In genomic region chr1:207828485-207829158, GRCh38 we compare ENCODE assay signal across 8 cellular contexts.
DNase-seq lines count a peak whose midpoint lies in the region; ATAC-seq and TF ChIP-seq lines count a peak whose summit lies in the region.

No MANE protein-coding gene starts in this region.

- no peak overlapping the region for H3K14ac ChIP-seq in neuronal stem cell (ENCODE audit: low read length)

- no peak overlapping the region for H3K23ac ChIP-seq in neuronal stem cell (ENCODE audit: low read depth, low read length, poor library complexity)

- H3K4me1 ChIP-seq in BE2C (no peaks in the 10 kb centered on the region), Peyer's patch (peaks cover 0 to 79% (median 40%) of the 10 kb centered on the region in 4 donors), neuronal stem cell (ENCODE audit: control insufficient read depth in 2 of 2, insufficient read depth in 1 of 2, low read depth in 1 of 2, low read length in 2 of 2) (peaks cover 4% of the 10 kb centered on the region in 2 donors), upper lobe of left lung (peaks cover 75 to 94% (median 86%) of the 10 kb centered on the region in 4 donors)

- no peak for TF ChIP-seq POLR2A in Peyer's patch (IDR thresholded peaks at IDR 0.05)
- no peak for TF ChIP-seq POLR2A in upper lobe of left lung (IDR thresholded peaks at IDR 0.05)

- TF ChIP-seq CTCF in BE2C (IDR thresholded peaks at IDR 0.05; ENCODE audit: low read depth, low read length) (peak; percentile 92), Peyer's patch (IDR thresholded peaks at IDR 0.05) (peak; percentile 59 to 98 (median 90)), foreskin fibroblast (IDR thresholded peaks at IDR 0.05; ENCODE audit: low read depth, low read length) (peak; percentile 88), upper lobe of left lung (IDR thresholded peaks at IDR 0.05) (peak; percentile 83 to 93 (median 89))

- no peak overlapping the region for H3K4me2 ChIP-seq in neuronal stem cell (ENCODE audit: insufficient read depth, low read length, poor library complexity, severe bottlenecking)

- WGBS in neuronal stem cell (ENCODE audit: extremely low coverage in 2 of 2, insufficient read length in 2 of 2, insufficient replicate concordance in 1 of 2), 2 donors, result no CpG with 5 or more reads among the region's 2 CpGs
- 41 to 48% methylated on average over 2 of the region's 2 CpGs for WGBS in upper lobe of left lung, 2 donors

- no peak overlapping the region for H3K4ac ChIP-seq in neuronal stem cell (ENCODE audit: low read length)

- no peak overlapping the region for H2BK15ac ChIP-seq in neuronal stem cell (ENCODE audit: low read length)

- no peaks in the 10 kb centered on the region for H3K36me3 ChIP-seq in BE2C
- no peaks in the 10 kb centered on the region for H3K36me3 ChIP-seq in Peyer's patch
- peaks cover 0 to 15% of the 10 kb centered on the region in 2 donors for H3K36me3 ChIP-seq in neuronal stem cell (replicated peaks in 1 of 2; ENCODE audit: control insufficient read depth in 2 of 2, insufficient read depth in 2 of 2, low read length in 2 of 2)
- H3K36me3 ChIP-seq in upper lobe of left lung, result no peaks in the 10 kb centered on the region

- no peak overlapping the region for H2BK120ac ChIP-seq in neuronal stem cell (ENCODE audit: low read depth, low read length)

- no peak overlapping the region for H4K8ac ChIP-seq in neuronal stem cell (ENCODE audit: low read depth, low read length)

- DNase-seq in BE2C, result peak; percentile 74
- peak; percentile 39 for DNase-seq in GM19238 (ENCODE audit: insufficient read length, low spot score)
- DNase-seq in HT1080 (ENCODE audit: low read depth), result peak; percentile 89
- DNase-seq in Peyer's patch, result peak; percentile 62 to 91 (median 83)
- peak; percentile 74 for DNase-seq in activated naive CD4-positive, alpha-beta T cell treated with Interleukin-2 at 50 U/mL for 16 hours
- peak; percentile 83 to 92 for DNase-seq in foreskin fibroblast
- DNase-seq in neuronal stem cell (ENCODE audit: low spot score), result peak; percentile 24
- peak in 1 of 2 donors; percentile 89 for DNase-seq in upper lobe of left lung

- H3K79me1 ChIP-seq in neuronal stem cell (ENCODE audit: low read depth, low read length), result peaks cover 2% of the 10 kb centered on the region

- peak; percentile 73 to 75 for ATAC-seq in upper lobe of left lung (ENCODE audit: low FRiP score in 2 of 2)

- H3K27ac ChIP-seq in Peyer's patch (peak overlapping the region; percentile 3 to 94 (median 42)), neuronal stem cell (replicated peaks; ENCODE audit: low read length) (no peak overlapping the region), upper lobe of left lung (peak overlapping the region; percentile 97 to 98 (median 98))

- H3K9me3 ChIP-seq in BE2C (no peaks in the 10 kb centered on the region), Peyer's patch (no peaks in the 10 kb centered on the region), neuronal stem cell (replicated peaks in 1 of 2; ENCODE audit: control insufficient read depth in 2 of 2, insufficient read depth in 1 of 2, low read depth in 1 of 2, low read length in 2 of 2) (no peaks in the 10 kb centered on the region), upper lobe of left lung (no peaks in the 10 kb centered on the region)

- H2BK12ac ChIP-seq in neuronal stem cell (ENCODE audit: low read length), result no peak overlapping the region

- H3K4me3 ChIP-seq in BE2C (ENCODE audit: low read depth, low read length), result no peak overlapping the region
- H3K4me3 ChIP-seq in Peyer's patch, result no peak overlapping the region
- no peak overlapping the region for H3K4me3 ChIP-seq in foreskin fibroblast (ENCODE audit: low read depth in 1 of 2, low read length in 2 of 2)
- H3K4me3 ChIP-seq in neuronal stem cell (ENCODE audit: low read length in 2 of 2), result no peak overlapping the region
- no peak overlapping the region for H3K4me3 ChIP-seq in upper lobe of left lung

- H3K27me3 ChIP-seq in BE2C (no peaks in the 10 kb centered on the region), Peyer's patch (no peaks in the 10 kb centered on the region), neuronal stem cell (ENCODE audit: control insufficient read depth in 3 of 3, insufficient read depth in 3 of 3, low read depth in 1 of 3, low read length in 3 of 3) (no peaks in the 10 kb centered on the region), upper lobe of left lung (no peaks in the 10 kb centered on the region)

- H4K91ac ChIP-seq in neuronal stem cell (ENCODE audit: low read depth, low read length, poor library complexity), result no peak overlapping the region

- no peak overlapping the region for H2AFZ ChIP-seq in neuronal stem cell (ENCODE audit: low read length)

- no peak overlapping the region for H3K18ac ChIP-seq in neuronal stem cell (ENCODE audit: low read length)

- no peak overlapping the region for H3K9ac ChIP-seq in neuronal stem cell (ENCODE audit: low read depth, low read length, poor library complexity)

- H2AK5ac ChIP-seq in neuronal stem cell (ENCODE audit: low read depth, low read length), result no peak overlapping the region

- no peak for TF ChIP-seq EP300 in upper lobe of left lung (IDR thresholded peaks at IDR 0.05)

- H2BK5ac ChIP-seq in neuronal stem cell (ENCODE audit: low read length), result no peak overlapping the region
